ENCODE assay signal across 14 cellular contexts in the genomic region with DNA sequence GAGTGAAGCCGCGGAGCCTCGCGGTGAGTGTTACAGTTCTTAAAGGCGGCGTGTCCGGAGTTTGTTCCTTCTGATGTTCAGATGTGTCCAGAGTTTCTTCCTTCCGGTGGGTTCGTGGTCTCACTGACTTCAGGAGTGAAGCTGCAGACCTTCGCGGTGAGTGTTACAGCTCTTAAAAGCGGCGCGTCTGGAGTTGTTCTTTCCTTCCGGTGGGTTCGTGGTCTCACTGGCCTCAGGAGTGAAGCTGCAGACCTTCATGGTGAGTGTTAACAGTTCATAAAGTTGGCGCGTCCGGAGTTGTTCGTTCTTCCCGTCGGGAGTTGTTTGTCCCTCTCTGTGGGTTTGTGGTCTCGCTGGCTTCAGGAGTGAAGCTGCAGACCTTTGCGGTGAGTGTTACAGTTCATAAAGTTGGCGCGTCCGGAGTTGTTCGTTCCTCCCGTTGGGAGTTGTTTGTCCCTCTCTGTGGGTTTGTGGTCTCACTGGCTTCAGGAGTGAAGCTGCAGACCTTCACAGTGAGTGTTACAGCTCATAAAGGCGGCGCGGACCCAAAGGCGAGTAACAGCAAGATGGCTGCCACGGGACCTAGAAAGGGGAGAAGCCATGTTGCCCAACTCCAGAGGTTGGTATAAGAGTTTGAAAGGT. TPM values are rescaled to one million over a fixed set of nuclear protein-coding genes. Genes with fewer than 3 reads are reported as not detected.
DNase-seq lines count a peak whose midpoint lies in the region; ATAC-seq and TF ChIP-seq lines count a peak whose summit lies in the region.
"Not testable (repeated sequence)": the region's sequence is repeated elsewhere in the genome, so short reads cannot be mapped to it uniquely, and the experiment has no call there.
"Had no signal": no experiment of that assay in that cellular context is flagged by ENCODE, and none has a peak within 500 bp of the region (broad histone marks: within the 10 kb centered on the region; RNA-seq: fewer than 3 reads in every experiment).

No MANE protein-coding gene starts in this region.

- DNase-seq in AML-193 (lab: John Stamatoyannopoulos, UW) (peak; percentile 27 to 31), Daoy (ENCODE audit: low read depth) (peak; percentile 14), KG1 (lab: John Stamatoyannopoulos, UW) (peak; percentile 29), immature natural killer cell (peak in 1 of 3 donors; percentile 3)
- DNase-seq in CD14-positive monocyte (ENCODE audit: low spot score); T-helper 17 cell; activated T-cell treated with anti-CD3 and anti-CD28 coated beads, Interleukin-2, amount 50 U/mL, for 24 hours: not testable (repeated sequence)

- H3K27ac Mint-ChIP-seq in CD14-positive monocyte; T-helper 17 cell; activated T-cell treated with anti-CD3 and anti-CD28 coated beads, Interleukin-2, amount 50 U/mL, for 24 hours: not testable (repeated sequence)
- H3K27ac Mint-ChIP-seq in immature natural killer cell: peak overlapping the region in 4 of 6 donors; percentile 42 to 77 (median 50)
- H3K27ac Mint-ChIP-seq in stimulated activated memory B cell treated with anti-CD40 and anti-IgM and Interleukin-4, amounts not matched to agents 10 μg/mL and 1 μg/mL and 100 μg/mL, for 72 hours: peak overlapping the region; percentile 30

- not testable (repeated sequence) for H3K9me3 ChIP-seq in T-helper 17 cell (ENCODE audit: control insufficient read depth, low read length, poor library complexity, severe bottlenecking)

- not testable (repeated sequence) for TF ChIP-seq CTCF in CD14-positive monocyte (IDR thresholded peaks at IDR 0.05)

- not testable (repeated sequence) for ATAC-seq in T-helper 17 cell; stimulated activated memory B cell treated with anti-CD40 and anti-IgM and Interleukin-4, amounts not matched to agents 10 μg/mL and 1 μg/mL and 100 μg/mL, for 72 hours

- not testable (repeated sequence) for H3K4me1 Mint-ChIP-seq in CD14-positive monocyte; T-helper 17 cell; activated T-cell treated with anti-CD3 and anti-CD28 coated beads, Interleukin-2, amount 50 U/mL, for 24 hours (ENCODE audit: low read depth); immature natural killer cell; stimulated activated memory B cell treated with anti-CD40 and anti-IgM and Interleukin-4, amounts not matched to agents 10 μg/mL and 1 μg/mL and 100 μg/mL, for 72 hours

- peaks cover 0 to 12% (median 3%) of the 10 kb centered on the region in 7 donors for H3K9me3 Mint-ChIP-seq in CD14-positive monocyte
- not testable (repeated sequence) for H3K9me3 Mint-ChIP-seq in activated T-cell treated with anti-CD3 and anti-CD28 coated beads, Interleukin-2, amount 50 U/mL, for 24 hours; immature natural killer cell; stimulated activated memory B cell treated with anti-CD40 and anti-IgM and Interleukin-4, amounts not matched to agents 10 μg/mL and 1 μg/mL and 100 μg/mL, for 72 hours

- H3K4me3 Mint-ChIP-seq in CD14-positive monocyte (peak overlapping the region; percentile 32 to 39), T-helper 17 cell (peak overlapping the region; percentile 31), immature natural killer cell (peak overlapping the region; percentile 31 to 78 (median 66))
- peak overlapping the region; percentile 20 for H3K4me3 Mint-ChIP-seq in activated T-cell treated with anti-CD3 and anti-CD28 coated beads, Interleukin-2, amount 50 U/mL, for 24 hours
- H3K4me3 Mint-ChIP-seq in stimulated activated memory B cell treated with anti-CD40 and anti-IgM and Interleukin-4, amounts not matched to agents 10 μg/mL and 1 μg/mL and 100 μg/mL, for 72 hours: peak overlapping the region; percentile 24

- intact Hi-C loops in CD14-positive monocyte (cut with micrococcal nuclease): not testable (repeated sequence)

- H3K27me3 Mint-ChIP-seq in CD14-positive monocyte (ENCODE audit: low read depth in 3 of 3); activated T-cell treated with anti-CD3 and anti-CD28 coated beads, Interleukin-2, amount 50 U/mL, for 24 hours; immature natural killer cell (ENCODE audit: low read depth in 3 of 3); stimulated activated memory B cell treated with anti-CD40 and anti-IgM and Interleukin-4, amounts not matched to agents 10 μg/mL and 1 μg/mL and 100 μg/mL, for 72 hours: not testable (repeated sequence)
- peaks cover 27% of the 10 kb centered on the region for H3K27me3 Mint-ChIP-seq in T-helper 17 cell

- H3K36me3 Mint-ChIP-seq in CD14-positive monocyte; T-helper 17 cell (ENCODE audit: low read depth); activated T-cell treated with anti-CD3 and anti-CD28 coated beads, Interleukin-2, amount 50 U/mL, for 24 hours (ENCODE audit: low read depth); immature natural killer cell; stimulated activated memory B cell treated with anti-CD40 and anti-IgM and Interleukin-4, amounts not matched to agents 10 μg/mL and 1 μg/mL and 100 μg/mL, for 72 hours: not testable (repeated sequence)

RNA-seq across cellular contexts. Expression of a gene that starts 22.1 kb away (rescaled TPM):
- polyA plus RNA-seq in CD14-positive monocyte (not detected), immature natural killer cell (not detected)
- 5.2 and 6.7 TPM in 2 replicates for total RNA-seq in Daoy (2014; rRNA removed; shearing (Covaris generic))
- under 1 TPM in 1 of 2 donors, not detected in 1; 0.13 TPM for total RNA-seq in T-helper 17 cell
- total RNA-seq: Caco-2; CD8-positive, alpha-beta T cell; GM23248; HT-29 had no signal
- polyA plus RNA-seq: A549, GM23248 had no signal

RNA-seq across cellular contexts. Expression of a gene that starts 57.8 kb away (rescaled TPM):
- polyA plus RNA-seq in CD14-positive monocyte (under 1 TPM in 1 of 2 donors, not detected in 1; 0.02 TPM), immature natural killer cell (not detected)
- total RNA-seq in Daoy (2014; rRNA removed; shearing (Covaris generic)): not detected in 2 replicates
- not detected for total RNA-seq in T-helper 17 cell
- total RNA-seq: CD8-positive, alpha-beta T cell; GM23248; H4; HT-29 had no signal
- polyA plus RNA-seq: GM23248 had no signal
